In the genomic region with DNA sequence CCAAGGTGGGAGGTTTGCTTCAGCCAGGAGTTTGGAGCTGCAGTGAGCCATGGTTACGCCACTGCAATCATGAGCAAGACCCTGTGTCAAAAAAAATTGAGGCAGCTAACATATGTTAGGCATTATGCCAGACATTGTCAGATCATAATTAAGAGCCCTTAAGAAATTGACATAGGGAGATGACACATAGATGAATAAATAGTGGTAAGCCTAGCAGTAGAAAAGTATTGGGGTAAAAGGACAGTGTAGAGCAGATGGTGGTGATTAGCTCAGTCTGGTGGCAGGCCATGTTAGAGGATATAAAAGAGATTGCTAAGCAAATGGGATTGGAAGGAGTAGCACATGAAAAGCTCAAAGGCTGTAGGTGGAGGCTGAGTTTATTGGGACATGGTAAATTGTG, we compare ENCODE assay signal across 18 cellular contexts. TPM values are rescaled to one million over a fixed set of nuclear protein-coding genes. Genes with fewer than 3 reads are reported as not detected.
DNase-seq lines count a peak whose midpoint lies in the region; ATAC-seq, FAIRE-seq and TF ChIP-seq lines count a peak whose summit lies in the region.
"Had no signal": no experiment of that assay in that cellular context is flagged by ENCODE, and none has a peak within 500 bp of the region (broad histone marks: within the 10 kb centered on the region; RNA-seq: fewer than 3 reads in every experiment).

No MANE protein-coding gene starts in this region.

- H3K9ac ChIP-seq in kidney (ENCODE audit: low read length in 2 of 2) = no peak overlapping the region
- H3K9ac ChIP-seq: KMS-11 had no signal

- H3K36me3 ChIP-seq in kidney (ENCODE audit: control insufficient read depth in 1 of 2, insufficient read depth in 2 of 2, low read length in 2 of 2) = peaks cover 51 to 72% of the 10 kb centered on the region in 2 donors

- H3K9me3 ChIP-seq in T-helper 17 cell (ENCODE audit: control insufficient read depth, low read length, poor library complexity, severe bottlenecking) (no peaks in the 10 kb centered on the region), kidney (ENCODE audit: control insufficient read depth in 1 of 2, low read length in 2 of 2) (no peaks in the 10 kb centered on the region)
- H3K9me3 ChIP-seq: BE2C, HAP-1, lower lobe of right lung, thoracic aorta had no signal

- H3K36me3 Mint-ChIP-seq in CD14-positive monocyte (peaks cover 70 to 84% of the 10 kb centered on the region in 2 donors), T-helper 17 cell (ENCODE audit: low read depth) (peaks cover 22% of the 10 kb centered on the region)

- peaks cover 0 to 2% of the 10 kb centered on the region in 2 donors for H3K4me1 ChIP-seq in kidney (ENCODE audit: control insufficient read depth in 1 of 2, insufficient read depth in 1 of 2, low read depth in 1 of 2, low read length in 2 of 2)
- H3K4me1 ChIP-seq: BE2C, HAP-1, lower lobe of right lung had no signal

- DNase-seq in CD14-positive monocyte (ENCODE audit: low spot score) = no peak
- peak; percentile 74 for DNase-seq in D721Med (ENCODE audit: insufficient read length, low spot score)
- no peak for DNase-seq in T-helper 17 cell
- DNase-seq in fibroblast of the conjunctiva (ENCODE audit: low read depth) = peak; percentile 29
- DNase-seq in cortex of kidney (lab: John Stamatoyannopoulos, UW) = no peak
- no peak for DNase-seq in GDM1 (lab: John Stamatoyannopoulos, UW)
- DNase-seq in kidney = no peak
- DNase-seq: activated CD8-positive, alpha-beta T cell treated with anti-CD3 and anti-CD28 coated beads, Interleukin-2, amount 10 ng/mL, durations not matched to agents 7 days and 5 days; BE2C; lower lobe of right lung; NK-92 treated with Interleukin-12 subunit alpha and Interleukin-12 subunit beta, amount 100 ng/mL, for 24 hours; stimulated activated CD4-positive, alpha-beta T cell treated with anti-CD3 and anti-CD28 coated beads, Interleukin-4, amount 100 ng/mL, for 4 hours; stimulated activated CD8-positive, alpha-beta memory T cell treated with anti-CD3 and anti-CD28 coated beads, Interleukin-4, amount 100 ng/mL, for 48 hours; SW 1271 had no signal

- H3K4me3 Mint-ChIP-seq in CD14-positive monocyte = no peak overlapping the region
- no peak overlapping the region for H3K4me3 Mint-ChIP-seq in T-helper 17 cell
- H3K4me3 Mint-ChIP-seq: activated CD8-positive, alpha-beta T cell treated with anti-CD3 and anti-CD28 coated beads, Interleukin-2, amount 10 ng/mL, durations not matched to agents 7 days and 5 days had no signal

- peak overlapping the region in 4 of 7 donors; percentile 22 to 95 (median 54) for H3K27ac Mint-ChIP-seq in CD14-positive monocyte
- H3K27ac Mint-ChIP-seq in T-helper 17 cell = peak overlapping the region; percentile 54
- H3K27ac Mint-ChIP-seq: activated CD8-positive, alpha-beta T cell treated with anti-CD3 and anti-CD28 coated beads, Interleukin-2, amount 10 ng/mL, durations not matched to agents 7 days and 5 days had no signal

- H3K4me1 Mint-ChIP-seq in CD14-positive monocyte (peaks cover 41% of the 10 kb centered on the region), T-helper 17 cell (peaks cover 29% of the 10 kb centered on the region)

- intact Hi-C loops in CD14-positive monocyte (cut with micrococcal nuclease) (loop anchor here in 1 of 2 donors (5.0 kb wide), 1 partner anchor 36 kb away; no protein-coding TSS in a partner anchor), kidney (cut with DNase I) (no loop called here)

- H3K27ac ChIP-seq in kidney (ENCODE audit: low read depth in 2 of 2, low read length in 2 of 2) = no peak overlapping the region
- H3K27ac ChIP-seq: KMS-11, lower lobe of right lung, skin epidermis, thoracic aorta had no signal

- peaks cover 0 to 5% (median 0%) of the 10 kb centered on the region in 7 donors for H3K9me3 Mint-ChIP-seq in CD14-positive monocyte

- H3K27me3 Mint-ChIP-seq in CD14-positive monocyte (ENCODE audit: low read depth in 3 of 3) (peaks cover 0 to 5% (median 4%) of the 10 kb centered on the region in 3 donors), T-helper 17 cell (no peaks in the 10 kb centered on the region)

- H3K4me3 ChIP-seq in kidney (ENCODE audit: low read length in 2 of 2) = no peak overlapping the region
- H3K4me3 ChIP-seq: HAP-1, lower lobe of right lung, skin epidermis, thoracic aorta had no signal

- ATAC-seq in T-helper 17 cell = no peak
- ATAC-seq: activated CD8-positive, alpha-beta T cell treated with anti-CD3 and anti-CD28 coated beads, Interleukin-2, amount 10 ng/mL, durations not matched to agents 7 days and 5 days; lower lobe of right lung had no signal

- FAIRE-seq in D721Med (lab: Jason Lieb, UNC) (no peak), kidney (lab: Jason Lieb, UNC) (no peak)

- TF ChIP-seq CTCF in CD14-positive monocyte (IDR thresholded peaks at IDR 0.05) (no peak), D721Med (IDR thresholded peaks at IDR 0.05; ENCODE audit: insufficient read depth, missing control alignments) (no peak), kidney (IDR thresholded peaks at IDR 0.05; ENCODE audit: borderline replicate concordance, extremely low read depth, insufficient read depth) (no peak)

RNA-seq across cellular contexts. Expression of a gene that starts 22.6 kb away (rescaled TPM):
- 1 to 10 TPM; 3.0 to 6.3 TPM for polyA plus RNA-seq in CD14-positive monocyte
- 10 to 100 TPM; 86.9 to 90.5 TPM for total RNA-seq in T-helper 17 cell
- 71.9 TPM for total RNA-seq in kidney
- 1.6 TPM for polyA plus RNA-seq in kidney (ENCODE audit: insufficient read depth, low read depth, low replicate concordance)

RNA-seq across cellular contexts. Expression of a gene that starts 26.6 kb away (rescaled TPM):
- polyA plus RNA-seq in CD14-positive monocyte (10 to 100 TPM; 45.4 to 54.2 TPM), kidney (ENCODE audit: insufficient read depth, low read depth, low replicate concordance) (34.9 TPM)
- total RNA-seq in T-helper 17 cell (10 to 100 TPM; 31.6 to 38.1 TPM), kidney (27.8 TPM)

RNA-seq across cellular contexts. Expression of a gene that starts 40.3 kb away (rescaled TPM):
- 1 to 10 TPM; 2.4 to 3.5 TPM for polyA plus RNA-seq in CD14-positive monocyte
- total RNA-seq in T-helper 17 cell = 1 to 10 TPM; 1.1 to 2.0 TPM
- total RNA-seq in kidney = 12.2 TPM
- polyA plus RNA-seq in kidney (ENCODE audit: insufficient read depth, low read depth, low replicate concordance) = 13.5 TPM

RNA-seq across cellular contexts. Expression of a gene that starts 40.5 kb away (rescaled TPM):
- polyA plus RNA-seq in CD14-positive monocyte = 10 to 100 TPM; 14.8 to 34.9 TPM
- total RNA-seq in T-helper 17 cell = 10 to 100 TPM; 57.8 to 64.5 TPM
- total RNA-seq in kidney = 109 TPM
- 74.3 TPM for polyA plus RNA-seq in kidney (ENCODE audit: insufficient read depth, low read depth, low replicate concordance)

Comparison
In these comparisons a context has a peak if more than half of its experiments do, and no peak if none do; other contexts are left out.
1. DNase-seq: peak in D721Med (single experiment) and fibroblast of the conjunctiva (single experiment); none in CD14-positive monocyte (single experiment), T-helper 17 cell (0 of 3), cortex of kidney (single experiment), GDM1 (single experiment) and kidney (single experiment).